In genomic region chr11:2837096-2837601, GRCh38 we compare ENCODE assay signal across 1 cellular context.
A peak's percentile ranks its signal among the peaks of the same experiment; 100 is the strongest.
TF ChIP-seq lines count a peak whose summit lies in the region.

No MANE protein-coding gene starts in this region.

TF ChIP-seq in HepG2, 621 proteins besides CTCF, POLR2A, EP300 and RAD21 (continued from another document and continues in another):
- no peak for TF ChIP-seq ZHX1 (CRISPR knock-in tag; IDR thresholded peaks at IDR 0.05; ENCODE audit: low read depth)
- no peak for TF ChIP-seq ZNF569 (CRISPR knock-in tag; IDR thresholded peaks at IDR 0.05; ENCODE audit: borderline replicate concordance)
- no peak for TF ChIP-seq TBX2 (CRISPR knock-in tag; IDR thresholded peaks at IDR 0.05; ENCODE audit: borderline replicate concordance)
- TF ChIP-seq ZNF784 (CRISPR knock-in tag; IDR thresholded peaks at IDR 0.05; ENCODE audit: borderline replicate concordance) = no peak
- no peak for TF ChIP-seq SOX6 (IDR thresholded peaks at IDR 0.05)
- peak; percentile 29; the same call in 1 of the 2 replicates for TF ChIP-seq SOX6 (CRISPR knock-in tag; IDR thresholded peaks at IDR 0.05)
- no peak for TF ChIP-seq ZNF274 (CRISPR knock-in tag; IDR thresholded peaks at IDR 0.05)
- TF ChIP-seq PATZ1 (CRISPR knock-in tag; IDR thresholded peaks at IDR 0.05) = peak; percentile 77
- no peak for TF ChIP-seq STAT5B (CRISPR knock-in tag; IDR thresholded peaks at IDR 0.05)
- no peak for TF ChIP-seq ZBTB38 (CRISPR knock-in tag; IDR thresholded peaks at IDR 0.05)
- TF ChIP-seq RCOR2 (CRISPR knock-in tag; IDR thresholded peaks at IDR 0.05) = no peak
- TF ChIP-seq NFYC (CRISPR knock-in tag; IDR thresholded peaks at IDR 0.05) = no peak
- no peak for TF ChIP-seq ZNF878 (CRISPR knock-in tag; IDR thresholded peaks at IDR 0.05)
- TF ChIP-seq RXRA (CRISPR knock-in tag; IDR thresholded peaks at IDR 0.05) = 0 out of 2 replicates have a peak, but pooled peaks have one; percentile 14
- no peak for TF ChIP-seq SP140L (CRISPR knock-in tag; IDR thresholded peaks at IDR 0.05; ENCODE audit: borderline replicate concordance)
- TF ChIP-seq TAF1 (CRISPR knock-in tag; IDR thresholded peaks at IDR 0.05) = no peak
- TF ChIP-seq HNRNPL (IDR thresholded peaks at IDR 0.05; ENCODE audit: low read depth, low read length) = 0 out of 2 replicates have a peak, but pooled peaks have one; percentile 30
- no peak for TF ChIP-seq PLSCR1 (CRISPR knock-in tag; IDR thresholded peaks at IDR 0.05; ENCODE audit: borderline replicate concordance)
- TF ChIP-seq ZNF567 (CRISPR knock-in tag; IDR thresholded peaks at IDR 0.05; ENCODE audit: borderline replicate concordance) = no peak
- no peak for TF ChIP-seq TOPORS (CRISPR knock-in tag; IDR thresholded peaks at IDR 0.05)
- TF ChIP-seq SIN3A (IDR thresholded peaks at IDR 0.05; ENCODE audit: borderline replicate concordance, low read depth, low read length) = no peak
- peak; percentile 39; the same call in 1 of the 2 replicates for TF ChIP-seq UBTF (CRISPR knock-in tag; IDR thresholded peaks at IDR 0.05)
- TF ChIP-seq HMG20A (CRISPR knock-in tag; IDR thresholded peaks at IDR 0.05; ENCODE audit: borderline replicate concordance) = no peak
- no peak for TF ChIP-seq SMC3 (IDR thresholded peaks at IDR 0.05; ENCODE audit: low read length)
- TF ChIP-seq EEA1 (CRISPR knock-in tag; IDR thresholded peaks at IDR 0.05; ENCODE audit: borderline replicate concordance) = no peak
- no peak for TF ChIP-seq ZUFSP (CRISPR knock-in tag; IDR thresholded peaks at IDR 0.05; ENCODE audit: borderline replicate concordance)
- no peak for TF ChIP-seq ZNF234 (CRISPR knock-in tag; conservative IDR thresholded peaks at IDR 0.05)
- no peak for TF ChIP-seq PITX1 (CRISPR knock-in tag; IDR thresholded peaks at IDR 0.05)
- TF ChIP-seq ZNF770 (CRISPR knock-in tag; IDR thresholded peaks at IDR 0.05) = peak; percentile 46; the same call in 1 of the 2 replicates
- no peak for TF ChIP-seq MED13 (CRISPR knock-in tag; IDR thresholded peaks at IDR 0.05)
- TF ChIP-seq ZNF556 (CRISPR knock-in tag; IDR thresholded peaks at IDR 0.05; ENCODE audit: borderline replicate concordance) = no peak
- TF ChIP-seq NKX3-1 (CRISPR knock-in tag; IDR thresholded peaks at IDR 0.05) = no peak
- TF ChIP-seq NFYB (CRISPR knock-in tag; IDR thresholded peaks at IDR 0.05) = no peak
- TF ChIP-seq ZNF619 (CRISPR knock-in tag; IDR thresholded peaks at IDR 0.05) = no peak
- no peak for TF ChIP-seq ZNF747 (CRISPR knock-in tag; IDR thresholded peaks at IDR 0.05; ENCODE audit: borderline replicate concordance)
- no peak for TF ChIP-seq ZNF510 (CRISPR knock-in tag; IDR thresholded peaks at IDR 0.05; ENCODE audit: low read depth)
- TF ChIP-seq KDM5B (CRISPR knock-in tag; IDR thresholded peaks at IDR 0.05; ENCODE audit: borderline replicate concordance) = peak; percentile 23; the same call in 1 of the 2 replicates
- peak; percentile 48; the same call in 1 of the 2 replicates for TF ChIP-seq TSC22D2 (CRISPR knock-in tag; IDR thresholded peaks at IDR 0.05; ENCODE audit: borderline replicate concordance)
- TF ChIP-seq HNF1A (IDR thresholded peaks at IDR 0.05; ENCODE audit: low read depth) = no peak
- TF ChIP-seq HNF1A (CRISPR knock-in tag; IDR thresholded peaks at IDR 0.05; ENCODE audit: borderline replicate concordance) = no peak
- no peak for TF ChIP-seq ZSCAN12 (CRISPR knock-in tag; IDR thresholded peaks at IDR 0.05)
- TF ChIP-seq ZKSCAN1 (IDR thresholded peaks at IDR 0.05; ENCODE audit: low read length) = no peak
- TF ChIP-seq MED1 (CRISPR knock-in tag; IDR thresholded peaks at IDR 0.05) = no peak
- no peak for TF ChIP-seq NFATC3 (CRISPR knock-in tag; IDR thresholded peaks at IDR 0.05)
- no peak for TF ChIP-seq HDAC1 (CRISPR knock-in tag; IDR thresholded peaks at IDR 0.05)
- TF ChIP-seq ZFP36L2 (CRISPR knock-in tag; IDR thresholded peaks at IDR 0.05) = no peak
- no peak for TF ChIP-seq CHD2 (IDR thresholded peaks at IDR 0.05; ENCODE audit: low read depth, low read length)
- no peak for TF ChIP-seq ZNF720 (CRISPR knock-in tag; IDR thresholded peaks at IDR 0.05)
- no peak for TF ChIP-seq SSRP1 (CRISPR knock-in tag; IDR thresholded peaks at IDR 0.05)
- TF ChIP-seq NCOR1 (IDR thresholded peaks at IDR 0.05; ENCODE audit: borderline replicate concordance, low read length) = no peak
